ENCODE assay signal across 16 cellular contexts in the genomic region with DNA sequence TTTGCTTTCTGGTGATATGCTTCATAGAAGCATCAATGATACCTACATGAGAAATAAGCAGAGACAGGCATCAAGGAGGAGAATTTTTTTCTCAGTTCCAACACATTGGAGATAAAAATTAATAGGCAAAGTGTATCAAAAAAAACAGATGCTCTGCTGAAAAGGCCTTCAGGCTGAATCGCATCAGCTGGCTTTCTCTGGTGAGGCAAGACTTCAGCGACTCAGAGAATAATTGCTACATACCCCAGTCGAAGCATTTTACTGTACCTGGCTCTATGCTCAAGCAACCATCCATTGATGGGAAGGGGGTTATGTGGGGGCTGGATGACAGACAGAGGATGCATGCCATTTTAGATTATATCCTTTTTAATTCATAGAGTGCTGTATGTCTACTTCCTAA.
"Had no signal": no experiment of that assay in that cellular context is flagged by ENCODE, and none has a peak within 500 bp of the region (broad histone marks: within the 10 kb centered on the region; RNA-seq: fewer than 3 reads in every experiment).

No MANE protein-coding gene starts in this region.

- DNase-seq: effector memory CD8-positive, alpha-beta T cell; erythroblast; immature natural killer cell; left ventricle myocardium inferior; lower lobe of right lung; natural killer cell; ovary; right cardiac atrium; small intestine; stimulated activated CD4-positive, alpha-beta T cell treated with anti-CD3 and anti-CD28 coated beads, Interleukin-12 subunit alpha, Interleukin-12 subunit beta, amount 100 ng/mL, for 4 hours; stimulated activated naive CD4-positive, alpha-beta T cell; stomach; substantia nigra; transverse colon had no signal

- H3K27me3 ChIP-seq: foreskin keratinocyte, ovary, stomach, transverse colon had no signal

- H3K36me3 ChIP-seq: left ventricle myocardium inferior, lower lobe of right lung, ovary, stomach, thoracic aorta, transverse colon had no signal

- H3K4me3 ChIP-seq: left ventricle myocardium inferior, lower lobe of right lung, ovary, stomach, thoracic aorta, transverse colon had no signal

- ATAC-seq: effector memory CD8-positive, alpha-beta T cell; lower lobe of right lung; natural killer cell; right cardiac atrium had no signal

- FAIRE-seq: small intestine had no signal
